Comparison of ENCODE assay signal across 21 cellular contexts in genomic region chr1:245751671-245752070, GRCh38.
A peak's percentile ranks its signal among the peaks of the same experiment; 100 is the strongest.
DNase-seq lines count a peak whose midpoint lies in the region; ATAC-seq and TF ChIP-seq lines count a peak whose summit lies in the region.
"Had no signal": no experiment of that assay in that cellular context is flagged by ENCODE, and none has a peak within 500 bp of the region (broad histone marks: within the 10 kb centered on the region; RNA-seq: fewer than 3 reads in every experiment).

No MANE protein-coding gene starts in this region.

- peaks cover 19% of the 10 kb centered on the region for H3F3A ChIP-seq in neural progenitor cell (ENCODE audit: low read depth)

- no peaks in the 10 kb centered on the region for H3K79me2 ChIP-seq in neural progenitor cell (ENCODE audit: low read depth)

- H3K9me3 ChIP-seq in SK-N-MC (ENCODE audit: low read depth, low read length): no peaks in the 10 kb centered on the region
- peaks cover 0 to 12% (median 4%) of the 10 kb centered on the region in 4 donors for H3K9me3 ChIP-seq in esophagus muscularis mucosa
- H3K9me3 ChIP-seq in neural progenitor cell (ENCODE audit: low read depth): no peaks in the 10 kb centered on the region
- H3K9me3 ChIP-seq: vagina had no signal

- no peaks in the 10 kb centered on the region for H3K4me1 ChIP-seq in esophagus muscularis mucosa
- peaks cover 25% of the 10 kb centered on the region for H3K4me1 ChIP-seq in neural progenitor cell
- H3K4me1 ChIP-seq: vagina had no signal

- H3K27ac ChIP-seq in SK-N-MC (no peak overlapping the region), esophagus muscularis mucosa (replicated peaks in 1 of 4) (no peak overlapping the region), neural progenitor cell (no peak overlapping the region)
- H3K27ac ChIP-seq: vagina had no signal

- no peak for ATAC-seq in activated CD4-positive, CD25-positive, alpha-beta regulatory T cell treated with anti-CD3 and anti-CD28 coated beads, Interleukin-2, amount 50 U/mL, for 24 hours
- ATAC-seq in HG03280 (IDR thresholded peaks at IDR 0.05; ENCODE audit: unreplicated experiment): no peak
- ATAC-seq: CD8-positive, alpha-beta T cell had no signal

- peaks cover 35% of the 10 kb centered on the region for H3K4me1 Mint-ChIP-seq in neural progenitor cell
- no peaks in the 10 kb centered on the region for H3K4me1 Mint-ChIP-seq in activated naive CD4-positive, alpha-beta T cell treated with anti-CD3 and anti-CD28 coated beads for 36 hours (ENCODE audit: low read depth)

- H3K4me3 ChIP-seq in SK-N-MC (peak overlapping the region; percentile 17; the same call in 1 of the 2 replicates), esophagus muscularis mucosa (no peak overlapping the region), neural progenitor cell (no peak overlapping the region)
- H3K4me3 ChIP-seq: vagina had no signal

- H3K27ac Mint-ChIP-seq in neural progenitor cell: peak overlapping the region; percentile 91
- H3K27ac Mint-ChIP-seq in activated naive CD4-positive, alpha-beta T cell treated with anti-CD3 and anti-CD28 coated beads for 36 hours: no peak overlapping the region
- H3K27ac Mint-ChIP-seq: CD8-positive, alpha-beta T cell had no signal

- DNase-seq in AG20443 (ENCODE audit: low spot score) (peak; percentile 34), SK-N-MC (ENCODE audit: low read depth, low spot score) (no peak), esophagus muscularis mucosa (ENCODE audit: extremely low spot score) (peak; percentile 89), neural progenitor cell (ENCODE audit: low spot score) (peak; percentile 57), NCI-H1092 (lab: John Stamatoyannopoulos, UW) (no peak)
- no peak for DNase-seq in activated naive CD4-positive, alpha-beta T cell treated with anti-CD3 and anti-CD28 coated beads for 36 hours
- DNase-seq: activated CD8-positive, alpha-beta memory T cell treated with anti-CD3 and anti-CD28 coated beads, Interleukin-2, amount 50 U/mL, for 48 hours; activated gamma-delta T cell treated with Interleukin-2 at 50 U/mL for 16 hours; anterior cingulate cortex; CD8-positive, alpha-beta T cell; DMS79; kidney glomerular epithelial cell; mesendoderm; NCI-H1105 treated with DMSO at 0.1 percent for 48 hours; NCI-H2107; NCI-H510A treated with DMSO at 0.1 percent for 48 hours; stimulated activated CD4-positive, alpha-beta T cell treated with anti-CD3 and anti-CD28 coated beads, Interleukin-12 subunit alpha, Interleukin-12 subunit beta, amount 100 ng/mL, for 4 hours; stimulated activated CD8-positive, alpha-beta memory T cell treated with anti-CD3 and anti-CD28 coated beads, Interleukin-4, amount 100 ng/mL, for 48 hours had no signal

- TF ChIP-seq CTCF in esophagus muscularis mucosa (IDR thresholded peaks at IDR 0.05) (no peak), neural progenitor cell (IDR thresholded peaks at IDR 0.05) (no peak)

- CTCF ChIA-PET in activated naive CD4-positive, alpha-beta T cell treated with anti-CD3 and anti-CD28 coated beads for 36 hours (lab: Charles Lee): no interaction called here

- no peaks in the 10 kb centered on the region for H3K36me3 ChIP-seq in SK-N-MC (ENCODE audit: insufficient read depth, low read length)
- peaks cover 0 to 20% (median 4%) of the 10 kb centered on the region in 4 donors for H3K36me3 ChIP-seq in esophagus muscularis mucosa
- H3K36me3 ChIP-seq in neural progenitor cell: no peaks in the 10 kb centered on the region
- H3K36me3 ChIP-seq: vagina had no signal

- no peak for TF ChIP-seq POLR2A in esophagus muscularis mucosa (IDR thresholded peaks at IDR 0.05; ENCODE audit: low read depth)

- H3K4me3 Mint-ChIP-seq in neural progenitor cell: peak overlapping the region; percentile 10
- no peak overlapping the region for H3K4me3 Mint-ChIP-seq in activated naive CD4-positive, alpha-beta T cell treated with anti-CD3 and anti-CD28 coated beads for 36 hours
- H3K4me3 Mint-ChIP-seq: CD8-positive, alpha-beta T cell had no signal

- H3K27me3 ChIP-seq in esophagus muscularis mucosa (no peaks in the 10 kb centered on the region), neural progenitor cell (no peaks in the 10 kb centered on the region)
- H3K27me3 ChIP-seq: vagina had no signal

- H2AFZ ChIP-seq in neural progenitor cell (replicated peaks): no peak overlapping the region

- intact Hi-C loops in esophagus muscularis mucosa (cut with DNase I): no loop called here
- intact Hi-C loops in activated naive CD4-positive, alpha-beta T cell treated with anti-CD3 and anti-CD28 coated beads for 36 hours (cut with micrococcal nuclease): no loop called here

- 89% methylated on average over 6 of the region's 6 CpGs for WGBS in esophagus muscularis mucosa

- peak overlapping the region; percentile 23 for H3K4me2 ChIP-seq in neural progenitor cell

- peaks cover 4% of the 10 kb centered on the region for H3K36me3 Mint-ChIP-seq in neural progenitor cell
- H3K36me3 Mint-ChIP-seq in activated naive CD4-positive, alpha-beta T cell treated with anti-CD3 and anti-CD28 coated beads for 36 hours (ENCODE audit: low read depth): peaks cover 50% of the 10 kb centered on the region

- H3K27me3 Mint-ChIP-seq in neural progenitor cell (ENCODE audit: insufficient read depth, low read depth): no peaks in the 10 kb centered on the region
- H3K27me3 Mint-ChIP-seq in activated naive CD4-positive, alpha-beta T cell treated with anti-CD3 and anti-CD28 coated beads for 36 hours (ENCODE audit: low read depth): no peaks in the 10 kb centered on the region

- no peak for TF ChIP-seq EP300 in esophagus muscularis mucosa (IDR thresholded peaks at IDR 0.05)

- no peak overlapping the region for H3K9ac ChIP-seq in SK-N-MC (ENCODE audit: insufficient read length)
- H3K9ac ChIP-seq in neural progenitor cell: no peak overlapping the region

- H4K20me1 ChIP-seq in neural progenitor cell (ENCODE audit: low read depth): no peaks in the 10 kb centered on the region

- peaks cover 9% of the 10 kb centered on the region for H3K9me3 Mint-ChIP-seq in neural progenitor cell
- H3K9me3 Mint-ChIP-seq in activated naive CD4-positive, alpha-beta T cell treated with anti-CD3 and anti-CD28 coated beads for 36 hours: peaks cover 25% of the 10 kb centered on the region

Comparison
In these comparisons a context has a peak if more than half of its experiments do, and no peak if none do; other contexts are left out.
1. DNase-seq: peak in AG20443 (single experiment), esophagus muscularis mucosa (single experiment) and neural progenitor cell (single experiment); none in SK-N-MC (single experiment), activated naive CD4-positive, alpha-beta T cell treated with anti-CD3 and anti-CD28 coated beads for 36 hours (single experiment) and NCI-H1092 (single experiment).